In genomic region chr3:182703233-182703632, GRCh38 we compare ENCODE assay signal across 20 cellular contexts.
DNase-seq lines count a peak whose midpoint lies in the region; ATAC-seq, FAIRE-seq and TF ChIP-seq lines count a peak whose summit lies in the region.
"Had no signal": no experiment of that assay in that cellular context is flagged by ENCODE, and none has a peak within 500 bp of the region (broad histone marks: within the 10 kb centered on the region; RNA-seq: fewer than 3 reads in every experiment).

No MANE protein-coding gene starts in this region.

- no peak overlapping the region for H3K23ac ChIP-seq in H1 (ENCODE audit: insufficient read length)

- no peak overlapping the region for H3K14ac ChIP-seq in H1 (ENCODE audit: insufficient read length)

- no peak overlapping the region for H2BK15ac ChIP-seq in H1 (ENCODE audit: low read length)

- no peak overlapping the region for H2AK5ac ChIP-seq in H1 (ENCODE audit: low read depth, low read length)

- no peak overlapping the region for H2BK120ac ChIP-seq in H1 (replicated peaks; ENCODE audit: low read depth, low read length)

- no peaks in the 10 kb centered on the region for H3K79me2 ChIP-seq in PC-9 (ENCODE audit: low read depth)
- no peaks in the 10 kb centered on the region for H3K79me2 ChIP-seq in H1 (ENCODE audit: control insufficient read depth in 1 of 2, insufficient read depth in 2 of 2, low read length in 2 of 2)

- H2BK12ac ChIP-seq in H1 (ENCODE audit: low read depth, low read length), result no peak overlapping the region

- H4K91ac ChIP-seq in H1 (replicated peaks; ENCODE audit: insufficient read length, low read length), result no peak overlapping the region

- no peak for FAIRE-seq in H1 (lab: Jason Lieb, UNC)
- FAIRE-seq: GM12891, GM18507 had no signal

- ATAC-seq in mucosa of descending colon (peak; percentile 15), GM21360 (IDR thresholded peaks at IDR 0.05; ENCODE audit: unreplicated experiment) (no peak)
- ATAC-seq: HCT116 had no signal

- H3K23me2 ChIP-seq in H1 (ENCODE audit: low read depth, low read length), result no peaks in the 10 kb centered on the region

- no peak overlapping the region for H3K4me3 ChIP-seq in PC-9
- H3K4me3 ChIP-seq in H1 (ENCODE audit: extremely low read depth in 1 of 4, insufficient read depth in 2 of 4, low read depth in 3 of 4, low read length in 4 of 4), result no peak overlapping the region
- H3K4me3 ChIP-seq in mucosa of descending colon, result no peak overlapping the region
- H3K4me3 ChIP-seq: GM23248 had no signal

- 90% methylated on average over 2 of the region's 2 CpGs; no CpG with 5 or more reads in 1 of the 2 experiments for WGBS in H1 (ENCODE audit: extremely low coverage in 1 of 2, insufficient coverage in 1 of 2, insufficient read length in 1 of 2, insufficient replicate concordance in 2 of 2, low coverage in 1 of 2, low lambda C conversion rate in 2 of 2, missing lambda C conversion rate in 1 of 2), 2 experiments

- H3K79me1 ChIP-seq in H1 (ENCODE audit: low read depth, low read length), result no peaks in the 10 kb centered on the region

- H4K8ac ChIP-seq in H1 (ENCODE audit: extremely low read depth, insufficient read depth, low read length), result no peak overlapping the region

- no peak overlapping the region for H2BK5ac ChIP-seq in H1 (ENCODE audit: low read depth, low read length)

- TF ChIP-seq POLR2A in H1 (IDR thresholded peaks at IDR 0.05; ENCODE audit: control extremely low read depth in 1 of 2, low read depth in 2 of 2, low read length in 2 of 2), result no peak

- no TSS peak for BruUV-seq in PC-9 (replicated peaks; lab: Mats Ljungman, UMichigan)

- H3K56ac ChIP-seq in H1 (replicated peaks; ENCODE audit: insufficient read length, low read depth, low read length), result no peak overlapping the region

- no peak overlapping the region for H3K18ac ChIP-seq in H1 (ENCODE audit: extremely low read depth, low read length)

- no peak overlapping the region for H4K5ac ChIP-seq in H1 (ENCODE audit: insufficient read length, low read depth, low read length)

- no peak for TF ChIP-seq CTCF in PC-9 (conservative IDR thresholded peaks at IDR 0.05)
- TF ChIP-seq CTCF in H1 (IDR thresholded peaks at IDR 0.05; ENCODE audit: control extremely low read depth in 1 of 3, insufficient read depth in 1 of 3, low read depth in 1 of 3, low read length in 3 of 3), result no peak
- TF ChIP-seq CTCF in mucosa of descending colon (IDR thresholded peaks at IDR 0.05), result no peak

- no peaks in the 10 kb centered on the region for H3K9me2 ChIP-seq in PC-9 (ENCODE audit: insufficient read depth)

- H3K4me2 ChIP-seq in PC-9 (peak overlapping the region; percentile 14), H1 (ENCODE audit: insufficient read depth in 1 of 2, low read depth in 2 of 2, low read length in 2 of 2) (no peak overlapping the region)

- POLR2A ChIA-PET in PC-9 (lab: Charles Lee; ENCODE audit: unreplicated experiment) (no interaction called here), H1 (lab: Charles Lee; ENCODE audit: partially characterized antibody) (interaction anchor here (1.3 kb wide), 1 partner anchor 17 kb away, joined by 4 read pairs; no protein-coding TSS in a partner anchor)

- H3K4ac ChIP-seq in H1 (replicated peaks; ENCODE audit: insufficient read length, low read depth, low read length), result no peak overlapping the region

- H3K9me3 ChIP-seq in PC-9 (ENCODE audit: insufficient read depth, low read depth) (no peaks in the 10 kb centered on the region), H1 (ENCODE audit: insufficient read depth in 2 of 2, low read depth in 1 of 2, low read length in 1 of 2) (no peaks in the 10 kb centered on the region), mucosa of descending colon (no peaks in the 10 kb centered on the region)

- H3K36me3 ChIP-seq in PC-9 (ENCODE audit: low read depth) (no peaks in the 10 kb centered on the region), H1 (ENCODE audit: control insufficient read depth in 2 of 4, insufficient read depth in 4 of 4, low read length in 3 of 4) (no peaks in the 10 kb centered on the region), mucosa of descending colon (ENCODE audit: low read depth) (no peaks in the 10 kb centered on the region)

- TF ChIP-seq EP300 in H1 (IDR thresholded peaks at IDR 0.05; ENCODE audit: borderline replicate concordance in 1 of 2, low read depth in 2 of 2, low read length in 2 of 2), result no peak

- H3K27me3 ChIP-seq in PC-9 (ENCODE audit: insufficient read depth, low read depth) (no peaks in the 10 kb centered on the region), H1 (replicated peaks in 1 of 4; ENCODE audit: control insufficient read depth in 3 of 4, extremely low read depth in 1 of 4, insufficient read depth in 3 of 4, low read length in 3 of 4) (no peaks in the 10 kb centered on the region)

- CTCF ChIA-PET in PC-9 (lab: Charles Lee), result no interaction called here
- CTCF ChIA-PET in H1 (lab: Charles Lee; ENCODE audit: partially characterized antibody), result interaction anchor here (0.6 to 1.7 kb wide), 5 partner anchors 11 to 444 kb away, joined by 3 to 10 read pairs (median 4); no protein-coding TSS in a partner anchor

- H3K27ac ChIP-seq in PC-9 (no peak overlapping the region), H1 (ENCODE audit: low read depth, low read length) (no peak overlapping the region)
- H3K27ac ChIP-seq: GM23248 had no signal

- DNase-seq in NCI-H146 treated with DMSO at 0.1 percent for 48 hours (lab: John Stamatoyannopoulos, UW; ENCODE audit: unreplicated experiment) (peak; percentile 39), PC-9 (peak; percentile 21 to 51), H1 (ENCODE audit: low read depth in 1 of 2, low spot score in 2 of 2) (no peak), mucosa of descending colon (no peak), activated gamma-delta T cell (lab: John Stamatoyannopoulos, UW) (no peak)
- no peak for DNase-seq in stimulated activated CD4-positive, alpha-beta T cell treated with anti-CD3 and anti-CD28 coated beads, Interleukin-15, amount 100 ng/mL, for 24 hours
- DNase-seq in stimulated activated CD4-positive, alpha-beta T cell treated with anti-CD3 and anti-CD28 coated beads, Interleukin-4, amount 100 ng/mL, for 1 hour, result no peak
- DNase-seq: C1 segment of cervical spinal cord; Calu3; CD4-positive, alpha-beta memory T cell; COR-L47; DMS53; DMS79 treated with DMSO at 0.1 percent for 48 hours; GF-D8; GM23248; H9 had no signal

- H4K20me1 ChIP-seq in PC-9 (ENCODE audit: insufficient read depth) (no peaks in the 10 kb centered on the region), H1 (replicated peaks in 1 of 2; ENCODE audit: control insufficient read depth in 1 of 2, insufficient read depth in 2 of 2, low read length in 2 of 2) (no peaks in the 10 kb centered on the region)

- H3K9ac ChIP-seq in H1 (replicated peaks in 1 of 4; ENCODE audit: extremely low read depth in 1 of 4, low read depth in 3 of 4, low read length in 3 of 4), result no peak overlapping the region
- H3K9ac ChIP-seq: GM23248 had no signal

- H2AFZ ChIP-seq in PC-9 (peak overlapping the region; percentile 41), H1 (ENCODE audit: low read length) (peak overlapping the region; percentile 51; the same call in 1 of the 2 replicates)
- H2AFZ ChIP-seq: GM23248 had no signal

- TF ChIP-seq RAD21 in H1 (IDR thresholded peaks at IDR 0.05 in 1 of 2, conservative IDR thresholded peaks at IDR 0.05 in 1 of 2; ENCODE audit: low read depth in 2 of 2, low read length in 2 of 2), result no peak

- H2BK20ac ChIP-seq in H1 (ENCODE audit: low read length), result no peak overlapping the region

- H3K4me1 ChIP-seq in PC-9 (replicated peaks; ENCODE audit: insufficient read depth), result peaks cover 7% of the 10 kb centered on the region; the same call in 1 of the 2 replicates
- H3K4me1 ChIP-seq in H1 (replicated peaks in 1 of 4; ENCODE audit: control insufficient read depth in 3 of 4, insufficient read depth in 4 of 4, low read length in 3 of 4), result peaks cover 0 to 2% (median 0%) of the 10 kb centered on the region in 4 experiments; a peak in 1 of 7 replicates
- H3K4me1 ChIP-seq in mucosa of descending colon (ENCODE audit: low read depth), result no peaks in the 10 kb centered on the region

- no peaks in the 10 kb centered on the region for H3F3A ChIP-seq in PC-9 (ENCODE audit: insufficient read depth, low read depth)

- intact Hi-C loops in PC-9 (cut with micrococcal nuclease; ENCODE audit: unreplicated experiment) (no loop called here), mucosa of descending colon (cut with DNase I, micrococcal nuclease) (no loop called here)

TF ChIP-seq in H1, 55 proteins besides CTCF, POLR2A, EP300 and RAD21:
- TF ChIP-seq CTBP2 (IDR thresholded peaks at IDR 0.05; ENCODE audit: borderline replicate concordance, insufficient read depth, insufficient read length, low read length) (no peak), PHF8 (conservative IDR thresholded peaks at IDR 0.05; ENCODE audit: low read depth, low read length) (no peak)
TF ChIP-seq in H1: peak in this region for 0.

Comparison
In these comparisons a context has a peak if more than half of its experiments do, and no peak if none do; other contexts are left out.
1. DNase-seq: peak in NCI-H146 treated with DMSO at 0.1 percent for 48 hours (single experiment) and PC-9 (2 of 2); none in H1 (0 of 2), mucosa of descending colon (0 of 3), activated gamma-delta T cell (single experiment), stimulated activated CD4-positive, alpha-beta T cell treated with anti-CD3 and anti-CD28 coated beads, Interleukin-15, amount 100 ng/mL, for 24 hours (single experiment) and stimulated activated CD4-positive, alpha-beta T cell treated with anti-CD3 and anti-CD28 coated beads, Interleukin-4, amount 100 ng/mL, for 1 hour (single experiment).